ENCODE assay signal across 24 cellular contexts in the genomic region with DNA sequence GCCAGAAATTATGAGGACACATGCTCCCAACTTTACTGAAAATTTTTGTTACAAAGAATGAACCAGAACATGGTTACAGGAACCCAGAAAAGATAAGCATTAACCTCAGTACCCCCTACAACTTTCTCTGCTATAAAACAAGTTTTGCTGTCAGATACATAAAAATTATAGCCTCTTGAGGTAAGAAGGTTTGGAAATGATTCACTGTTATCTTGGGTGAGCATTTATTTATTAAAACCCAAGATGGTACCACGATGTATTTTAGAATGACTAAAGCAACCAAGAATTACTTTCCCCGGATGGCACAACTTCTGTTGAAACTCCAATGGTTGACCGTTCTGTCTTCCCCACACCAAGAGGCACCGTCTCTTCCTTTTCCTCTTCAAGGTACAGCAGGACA.
A peak's percentile ranks its signal among the peaks of the same experiment; 100 is the strongest.
DNase-seq lines count a peak whose midpoint lies in the region; ATAC-seq, FAIRE-seq and TF ChIP-seq lines count a peak whose summit lies in the region.
"Had no signal": no experiment of that assay in that cellular context is flagged by ENCODE, and none has a peak within 500 bp of the region (broad histone marks: within the 10 kb centered on the region; RNA-seq: fewer than 3 reads in every experiment).

No MANE protein-coding gene starts in this region.

- no peak overlapping the region for H3K4me3 ChIP-seq in A549
- H3K4me3 ChIP-seq in BLaER1: no peak overlapping the region
- no peak overlapping the region for H3K4me3 ChIP-seq in lung
- H3K4me3 ChIP-seq: K562, ovary, SK-N-MC had no signal

- H3K27me3 ChIP-seq in BLaER1 (no peaks in the 10 kb centered on the region), lung (ENCODE audit: control insufficient read depth, insufficient read depth) (no peaks in the 10 kb centered on the region)
- H3K27me3 ChIP-seq: foreskin keratinocyte, ovary had no signal

- no peak for ATAC-seq in A549
- no peak for ATAC-seq in lung (ENCODE audit: insufficient read depth, low FRiP score)
- ATAC-seq: foreskin keratinocyte, K562, left colon had no signal

- no peaks in the 10 kb centered on the region for H3K27me3 Mint-ChIP-seq in activated T-helper 1 cell treated with anti-CD3 and anti-CD28 coated beads, Interleukin-12 subunit alpha, Interleukin-12 subunit beta, Interleukin-2, Interleukin-4 antibody, amounts not matched to agents 30 ng/mL and 10 ng/mL and 1 ng/mL, durations not matched to agents 14 hours and 24 hours and 36 hours (ENCODE audit: insufficient read depth)

- intact Hi-C loops in activated T-helper 1 cell treated with anti-CD3 and anti-CD28 coated beads, Interleukin-12 subunit alpha, Interleukin-12 subunit beta, Interleukin-2, Interleukin-4 antibody, amounts not matched to agents 30 ng/mL and 10 ng/mL and 1 ng/mL, durations not matched to agents 14 hours and 24 hours and 36 hours (cut with micrococcal nuclease): loop anchor here (1.0 kb wide), 1 partner anchor 8 kb away; no protein-coding TSS in a partner anchor

- H3K36me3 Mint-ChIP-seq in activated T-helper 1 cell treated with anti-CD3 and anti-CD28 coated beads, Interleukin-12 subunit alpha, Interleukin-12 subunit beta, Interleukin-2, Interleukin-4 antibody, amounts not matched to agents 30 ng/mL and 10 ng/mL and 1 ng/mL, durations not matched to agents 14 hours and 24 hours and 36 hours (ENCODE audit: low read depth): peaks cover 18% of the 10 kb centered on the region

- no peak for FAIRE-seq in A549 (lab: Jason Lieb, UNC)
- FAIRE-seq: colon, H1, K562, small intestine had no signal

- no peak overlapping the region for H3K9ac ChIP-seq in BLaER1

- CTCF ChIA-PET in A549 (lab: Yijun Ruan, JAX): interaction anchor here (2.1 kb wide), 1 partner anchor 8 kb away, joined by 6 read pairs; no protein-coding TSS in a partner anchor

- H3K27ac ChIP-seq in A549 (peak overlapping the region; percentile 29 to 53; a peak in 4 of 6 replicates), BLaER1 (no peak overlapping the region), lung (ENCODE audit: low read depth in 1 of 2, low read length in 1 of 2) (peak overlapping the region; percentile 24 to 60)
- H3K27ac ChIP-seq: C4-2B, foreskin keratinocyte, HL-60, ovary, SK-N-MC had no signal

- no peak overlapping the region for H3K4me2 ChIP-seq in A549
- peak overlapping the region; percentile 9; the same call in 1 of the 2 replicates for H3K4me2 ChIP-seq in BLaER1

- 87% methylated on average over 4 of the region's 4 CpGs for WGBS in A549 (ENCODE audit: missing lambda C conversion rate)
- 41 to 84% methylated on average over 4 of the region's 4 CpGs for WGBS in lung, 2 donors

- H3K4me1 Mint-ChIP-seq in activated T-helper 1 cell treated with anti-CD3 and anti-CD28 coated beads, Interleukin-12 subunit alpha, Interleukin-12 subunit beta, Interleukin-2, Interleukin-4 antibody, amounts not matched to agents 30 ng/mL and 10 ng/mL and 1 ng/mL, durations not matched to agents 14 hours and 24 hours and 36 hours (ENCODE audit: low read depth): peaks cover 57% of the 10 kb centered on the region

- H3K36me3 ChIP-seq in BLaER1 (no peaks in the 10 kb centered on the region), lung (ENCODE audit: control insufficient read depth in 2 of 2, insufficient read depth in 2 of 2, low read length in 2 of 2) (no peaks in the 10 kb centered on the region)
- H3K36me3 ChIP-seq: ovary had no signal

- DNase-seq in A549 (ENCODE audit: low read depth in 1 of 2, low spot score in 1 of 2) (no peak), lung (ENCODE audit: low spot score) (no peak), NCI-H446 treated with DMSO at 0.1 percent for 48 hours (lab: John Stamatoyannopoulos, UW) (no peak), NCI-H526 treated with DMSO at 0.1 percent for 48 hours (lab: John Stamatoyannopoulos, UW) (no peak), NCI-H1092 (lab: John Stamatoyannopoulos, UW) (no peak)
- DNase-seq in activated T-helper 1 cell treated with anti-CD3 and anti-CD28 coated beads, Interleukin-12 subunit alpha, Interleukin-12 subunit beta, Interleukin-2, Interleukin-4 antibody, amounts not matched to agents 30 ng/mL and 10 ng/mL and 1 ng/mL, durations not matched to agents 14 hours and 24 hours and 36 hours (ENCODE audit: low spot score): no peak
- DNase-seq: activated CD4-positive, alpha-beta T cell treated with anti-CD3 and anti-CD28 coated beads for 4 hours; activated T-cell treated with anti-CD3 and anti-CD28 coated beads, Interleukin-2, amount 50 U/mL, for 48 hours; DMS153; foreskin keratinocyte; left colon; NCI-H1048; NCI-H774; ovary; small intestine; stimulated activated CD4-positive, alpha-beta T cell treated with anti-CD3 and anti-CD28 coated beads, Interleukin-4, amount 100 ng/mL, for 4 hours; stimulated activated CD8-positive, alpha-beta memory T cell treated with anti-CD3 and anti-CD28 coated beads, Interleukin-4, amount 100 ng/mL, for 48 hours had no signal

- TF ChIP-seq POLR2A in A549 (IDR thresholded peaks at IDR 0.05; ENCODE audit: low read length): no peak

- H3K4me1 ChIP-seq in A549 (peaks cover 55% of the 10 kb centered on the region), BLaER1 (peaks cover 16% of the 10 kb centered on the region), lung (ENCODE audit: control insufficient read depth in 2 of 2, insufficient read depth in 2 of 2, low read length in 2 of 2) (peaks cover 1 to 19% of the 10 kb centered on the region in 2 donors)

- POLR2A ChIA-PET in A549 (lab: Yijun Ruan, JAX): no interaction called here

- no peak overlapping the region for H3K4me3 Mint-ChIP-seq in activated T-helper 1 cell treated with anti-CD3 and anti-CD28 coated beads, Interleukin-12 subunit alpha, Interleukin-12 subunit beta, Interleukin-2, Interleukin-4 antibody, amounts not matched to agents 30 ng/mL and 10 ng/mL and 1 ng/mL, durations not matched to agents 14 hours and 24 hours and 36 hours

- no peaks in the 10 kb centered on the region for H3K9me3 ChIP-seq in A549
- H3K9me3 ChIP-seq in BLaER1: no peaks in the 10 kb centered on the region
- H3K9me3 ChIP-seq in lung (ENCODE audit: control insufficient read depth in 2 of 2, insufficient read depth in 1 of 2, low read length in 1 of 2): no peaks in the 10 kb centered on the region
- H3K9me3 ChIP-seq: ovary had no signal

- H4K20me1 ChIP-seq in BLaER1: no peaks in the 10 kb centered on the region

- TF ChIP-seq RAD21 in A549 (conservative IDR thresholded peaks at IDR 0.05 in 1 of 2, IDR thresholded peaks at IDR 0.05 in 1 of 2): no peak

- H3K27ac Mint-ChIP-seq in activated T-helper 1 cell treated with anti-CD3 and anti-CD28 coated beads, Interleukin-12 subunit alpha, Interleukin-12 subunit beta, Interleukin-2, Interleukin-4 antibody, amounts not matched to agents 30 ng/mL and 10 ng/mL and 1 ng/mL, durations not matched to agents 14 hours and 24 hours and 36 hours: peak overlapping the region; percentile 2

- TF ChIP-seq EP300 in A549 (IDR thresholded peaks at IDR 0.05): no peak

- TF ChIP-seq CTCF in A549 (IDR thresholded peaks at IDR 0.05) (no peak), lung (IDR thresholded peaks at IDR 0.05; ENCODE audit: control extremely low read depth, extremely low read depth) (no peak)

- no peaks in the 10 kb centered on the region for H3K9me3 Mint-ChIP-seq in activated T-helper 1 cell treated with anti-CD3 and anti-CD28 coated beads, Interleukin-12 subunit alpha, Interleukin-12 subunit beta, Interleukin-2, Interleukin-4 antibody, amounts not matched to agents 30 ng/mL and 10 ng/mL and 1 ng/mL, durations not matched to agents 14 hours and 24 hours and 36 hours

TF ChIP-seq in A549, 52 proteins besides CTCF, POLR2A, EP300 and RAD21:
- TF ChIP-seq, protein P1, sequence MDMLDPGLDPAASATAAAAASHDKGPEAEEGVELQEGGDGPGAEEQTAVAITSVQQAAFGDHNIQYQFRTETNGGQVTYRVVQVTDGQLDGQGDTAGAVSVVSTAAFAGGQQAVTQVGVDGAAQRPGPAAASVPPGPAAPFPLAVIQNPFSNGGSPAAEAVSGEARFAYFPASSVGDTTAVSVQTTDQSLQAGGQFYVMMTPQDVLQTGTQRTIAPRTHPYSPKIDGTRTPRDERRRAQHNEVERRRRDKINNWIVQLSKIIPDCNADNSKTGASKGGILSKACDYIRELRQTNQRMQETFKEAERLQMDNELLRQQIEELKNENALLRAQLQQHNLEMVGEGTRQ (IDR thresholded peaks at IDR 0.05): no peak
- TF ChIP-seq ZC3H11A (IDR thresholded peaks at IDR 0.05): no peak
